In genomic region chr14:21382095-21382494, GRCh38 we compare ENCODE assay signal across 10 cellular contexts. TPM values are rescaled to one million over a fixed set of nuclear protein-coding genes. Genes with fewer than 3 reads are reported as not detected.
A peak's percentile ranks its signal among the peaks of the same experiment; 100 is the strongest.
DNase-seq lines count a peak whose midpoint lies in the region; ATAC-seq and TF ChIP-seq lines count a peak whose summit lies in the region.
"Had no signal": no experiment of that assay in that cellular context is flagged by ENCODE, and none has a peak within 500 bp of the region (broad histone marks: within the 10 kb centered on the region; RNA-seq: fewer than 3 reads in every experiment).

No MANE protein-coding gene starts in this region.

- CTCF ChIA-PET in AG04450 (lab: Charles Lee) = interaction anchor here (1.3 to 1.4 kb wide), 2 partner anchors 35 to 368 kb away, joined by 3 to 4 read pairs; no protein-coding TSS in a partner anchor

- H3K27ac ChIP-seq in AG04450 (ENCODE audit: low read depth, low read length) (no peak overlapping the region), GM23338 (ENCODE audit: low read depth) (no peak overlapping the region), WERI-Rb-1 (peak overlapping the region; percentile 95), hepatocyte (no peak overlapping the region)
- H3K27ac ChIP-seq: left lung had no signal

- peaks cover 9% of the 10 kb centered on the region for H3F3A ChIP-seq in GM23338 (replicated peaks; ENCODE audit: low read depth)

- H3K4me1 Mint-ChIP-seq in GM23338 = peaks cover 10% of the 10 kb centered on the region

- no peaks in the 10 kb centered on the region for H3K9me3 Mint-ChIP-seq in GM23338

- H3K79me2 ChIP-seq in GM23338 (replicated peaks; ENCODE audit: insufficient read depth) (peaks cover 67% of the 10 kb centered on the region), hepatocyte (peaks cover 64% of the 10 kb centered on the region)

- H3K4me2 ChIP-seq in GM23338 = peak overlapping the region; percentile 81
- peak overlapping the region; percentile 86 for H3K4me2 ChIP-seq in hepatocyte

- H3K36me3 ChIP-seq in GM23338 (ENCODE audit: insufficient read depth) (no peaks in the 10 kb centered on the region; the same call in 1 of the 2 replicates), WERI-Rb-1 (peaks cover 69% of the 10 kb centered on the region), hepatocyte (replicated peaks; ENCODE audit: insufficient read depth, low read depth) (no peaks in the 10 kb centered on the region)

- H3K27ac Mint-ChIP-seq in GM23338 = peak overlapping the region; percentile 73

- H3K9me2 ChIP-seq in GM23338 (ENCODE audit: insufficient read depth) (no peaks in the 10 kb centered on the region), hepatocyte (replicated peaks; ENCODE audit: insufficient read depth) (no peaks in the 10 kb centered on the region)

- peaks cover 3% of the 10 kb centered on the region; the same call in 1 of the 2 replicates for H3K4me1 ChIP-seq in GM23338 (ENCODE audit: insufficient read depth)
- H3K4me1 ChIP-seq in hepatocyte (ENCODE audit: insufficient read depth) = peaks cover 12% of the 10 kb centered on the region

- POLR2A ChIA-PET in AG04450 (lab: Yijun Ruan, JAX) = no interaction called here

- H3K27me3 ChIP-seq in AG04450 (ENCODE audit: control insufficient read depth, insufficient read depth, low read length) (no peaks in the 10 kb centered on the region), GM23338 (ENCODE audit: insufficient read depth) (no peaks in the 10 kb centered on the region), WERI-Rb-1 (ENCODE audit: insufficient read depth, low read depth, severe bottlenecking) (no peaks in the 10 kb centered on the region), hepatocyte (no peaks in the 10 kb centered on the region)
- H3K27me3 ChIP-seq: left lung had no signal

- peak overlapping the region; percentile 97 for H3K4me3 Mint-ChIP-seq in GM23338

- ATAC-seq in GM23338 (no peak), GM21723 (IDR thresholded peaks at IDR 0.05; ENCODE audit: unreplicated experiment) (no peak), HG02884 (IDR thresholded peaks at IDR 0.05; ENCODE audit: unreplicated experiment) (no peak), HG03159 (IDR thresholded peaks at IDR 0.05; ENCODE audit: unreplicated experiment) (no peak)
- ATAC-seq: left lung had no signal

- H4K20me1 ChIP-seq in GM23338 (replicated peaks; ENCODE audit: insufficient read depth) = peaks cover 31% of the 10 kb centered on the region
- H4K20me1 ChIP-seq in hepatocyte (ENCODE audit: insufficient read depth, poor library complexity, severe bottlenecking) = peaks cover 16% of the 10 kb centered on the region

- H2AFZ ChIP-seq in GM23338 (no peak overlapping the region), hepatocyte (no peak overlapping the region)

- DNase-seq in AG04450 (ENCODE audit: low read depth, low spot score) (no peak), GM23338 (ENCODE audit: low spot score) (no peak), WERI-Rb-1 (no peak), hepatocyte (ENCODE audit: low spot score) (no peak), ecto neural progenitor cell (ENCODE audit: low spot score) (no peak)
- DNase-seq: left lung, NCI-H526 had no signal

- H3K4me3 ChIP-seq in AG04450 (ENCODE audit: low read depth, low read length) = peak overlapping the region; percentile 1
- H3K4me3 ChIP-seq in GM23338 = peak overlapping the region; percentile 87
- H3K4me3 ChIP-seq in WERI-Rb-1 (ENCODE audit: low read depth, low read length) = peak overlapping the region; percentile 95; the same call in 1 of the 2 replicates
- no peak overlapping the region for H3K4me3 ChIP-seq in hepatocyte

- H3K9me3 ChIP-seq in AG04450 (ENCODE audit: control insufficient read depth, insufficient read depth, low read length) (no peaks in the 10 kb centered on the region), WERI-Rb-1 (ENCODE audit: severe bottlenecking) (no peaks in the 10 kb centered on the region), hepatocyte (ENCODE audit: low read depth) (no peaks in the 10 kb centered on the region)
- H3K9me3 ChIP-seq: left lung had no signal

- peaks cover 16% of the 10 kb centered on the region for H3K27me3 Mint-ChIP-seq in GM23338 (ENCODE audit: insufficient read depth, low read depth, poor library complexity)

- peaks cover 46% of the 10 kb centered on the region for H3K36me3 Mint-ChIP-seq in GM23338 (ENCODE audit: low read depth)

- no peak for TF ChIP-seq CTCF in AG04450 (IDR thresholded peaks at IDR 0.05; ENCODE audit: low read depth, low read length)
- TF ChIP-seq CTCF in GM23338 (conservative IDR thresholded peaks at IDR 0.05; ENCODE audit: low read depth in 2 of 2) = no peak
- no peak for TF ChIP-seq CTCF in WERI-Rb-1 (IDR thresholded peaks at IDR 0.05; ENCODE audit: low read depth, low read length)
- no peak for TF ChIP-seq CTCF in hepatocyte (IDR thresholded peaks at IDR 0.05; ENCODE audit: poor library complexity)

TF ChIP-seq in GM23338, 12 proteins besides CTCF, POLR2A, EP300 and RAD21:
- TF ChIP-seq CREB1 (CRISPR knock-in tag; IDR thresholded peaks at IDR 0.05; ENCODE audit: low read depth) (no peak), STAT1 (IDR thresholded peaks at IDR 0.05; ENCODE audit: unreplicated experiment) (no peak), ZNF114 (CRISPR knock-in tag; IDR thresholded peaks at IDR 0.05) (no peak), ZNF331 (CRISPR knock-in tag; IDR thresholded peaks at IDR 0.05; ENCODE audit: low read depth) (no peak), NANOG (IDR thresholded peaks at IDR 0.05; ENCODE audit: borderline replicate concordance) (no peak), POLR2AphosphoS5 (IDR thresholded peaks at IDR 0.05; ENCODE audit: low read depth) (no peak), JUNB (IDR thresholded peaks at IDR 0.05; ENCODE audit: unreplicated experiment) (no peak), EZH2 (IDR thresholded peaks at IDR 0.05; ENCODE audit: low read depth, unreplicated experiment) (no peak), EZH2phosphoT487 (IDR thresholded peaks at IDR 0.05; ENCODE audit: unreplicated experiment) (no peak), ZNF462 (CRISPR knock-in tag; IDR thresholded peaks at IDR 0.05) (no peak)

RNA-seq across cellular contexts. Expression of gene SUPT16H, which starts 1.7 kb away (rescaled TPM):
- 69.7 and 70.7 TPM in 2 replicates for polyA plus RNA-seq in AG04450 (2011; rRNA removed)
- 71.8 and 89.3 TPM in 2 replicates for polyA minus RNA-seq in AG04450 (2011; rRNA and poly(A)+ RNA removed)
- 154 and 187 TPM in 2 replicates for total RNA-seq in GM23338 (2014; rRNA removed; shearing (Covaris generic))
- polyA plus RNA-seq in GM23338 (2016; fragmentation: Nextera tagmentation; extraction: Ambion mirVana) = 260 and 268 TPM in 2 replicates
- 58.1 and 62.8 TPM in 2 replicates for total RNA-seq in hepatocyte
- polyA plus RNA-seq in hepatocyte = 44.2 and 54.6 TPM in 2 replicates
